14 cellular contexts compared by ENCODE assay signal in genomic region chr16:72952404-72953301, GRCh38.
DNase-seq lines count a peak whose midpoint lies in the region; ATAC-seq, FAIRE-seq and TF ChIP-seq lines count a peak whose summit lies in the region.
"Had no signal": no experiment of that assay in that cellular context is flagged by ENCODE, and none has a peak within 500 bp of the region (broad histone marks: within the 10 kb centered on the region; RNA-seq: fewer than 3 reads in every experiment).

No MANE protein-coding gene starts in this region.

- H3K36me3 Mint-ChIP-seq in Calu3 (ENCODE audit: insufficient read depth, unreplicated experiment) = no peaks in the 10 kb centered on the region
- H3K36me3 Mint-ChIP-seq: activated naive CD8-positive, alpha-beta T cell had no signal

- H3K27me3 ChIP-seq in BJ (ENCODE audit: control insufficient read depth, insufficient read depth, low read length) = no peaks in the 10 kb centered on the region

- H3K9me3 Mint-ChIP-seq in Calu3 (ENCODE audit: low read depth, unreplicated experiment) = peaks cover 4% of the 10 kb centered on the region
- H3K9me3 Mint-ChIP-seq: naive B cell had no signal

- POLR2A ChIA-PET in BJ (lab: Charles Lee) = interaction anchor here (0.6 kb wide), 1 partner anchor 105 kb away, joined by 5 read pairs; no protein-coding TSS in a partner anchor

- CTCF ChIA-PET in BJ (lab: Yijun Ruan, JAX) (interaction anchor here (0.8 to 1.1 kb wide), 3 partner anchors 9 to 144 kb away, joined by 3 to 4 read pairs (median 3); no protein-coding TSS in a partner anchor), Calu3 (lab: Charles Lee) (interaction anchor here (0.9 to 1.3 kb wide), 3 partner anchors 9 to 431 kb away, joined by 4 to 5 read pairs (median 5); no protein-coding TSS in a partner anchor)

- H3K27me3 Mint-ChIP-seq in Calu3 (ENCODE audit: unreplicated experiment) = no peaks in the 10 kb centered on the region
- H3K27me3 Mint-ChIP-seq: activated naive CD8-positive, alpha-beta T cell; naive B cell had no signal

- no peak for TF ChIP-seq POLR2A in GM12892 (IDR thresholded peaks at IDR 0.05; ENCODE audit: low read depth, low read length)

- FAIRE-seq in GM12892 (lab: Jason Lieb, UNC) = no peak
- FAIRE-seq: endothelial cell of umbilical vein had no signal

- intact Hi-C loops in Calu3 (cut with micrococcal nuclease; ENCODE audit: unreplicated experiment) = no loop called here

- H3K27ac Mint-ChIP-seq in Calu3 (ENCODE audit: unreplicated experiment) = no peak overlapping the region
- H3K27ac Mint-ChIP-seq: activated CD8-positive, alpha-beta T cell treated with anti-CD3 and anti-CD28 coated beads, Interleukin-2, amount 10 ng/mL, durations not matched to agents 7 days and 5 days; activated naive CD8-positive, alpha-beta T cell had no signal

- no peak for ATAC-seq in HG02610 (IDR thresholded peaks at IDR 0.05; ENCODE audit: unreplicated experiment)
- ATAC-seq: activated CD8-positive, alpha-beta T cell treated with anti-CD3 and anti-CD28 coated beads, Interleukin-2, amount 10 ng/mL, durations not matched to agents 7 days and 5 days had no signal

- no peak for TF ChIP-seq CTCF in BJ (IDR thresholded peaks at IDR 0.05; ENCODE audit: insufficient read depth, low read depth, low read length)
- TF ChIP-seq CTCF in fibroblast of villous mesenchyme (IDR thresholded peaks at IDR 0.05; ENCODE audit: insufficient read depth, low read depth, low read length) = no peak
- no peak for TF ChIP-seq CTCF in Calu3 (IDR thresholded peaks at IDR 0.05; ENCODE audit: unreplicated experiment)

- H3K4me1 Mint-ChIP-seq in Calu3 (ENCODE audit: low read depth, unreplicated experiment) = no peaks in the 10 kb centered on the region

- DNase-seq in BJ (ENCODE audit: low read depth) (peak; percentile 57), SK-N-DZ (ENCODE audit: low spot score) (peak; percentile 81), fibroblast of villous mesenchyme (ENCODE audit: low read depth) (peak; percentile 91), retina (peak; percentile 20), Calu3 (no peak), hypothalamus (lab: John Stamatoyannopoulos, UW) (no peak), GM12892 (ENCODE audit: insufficient read length) (no peak)
- DNase-seq: activated CD8-positive, alpha-beta T cell treated with anti-CD3 and anti-CD28 coated beads, Interleukin-2, amount 10 ng/mL, durations not matched to agents 7 days and 5 days; naive B cell; NCI-H510A; stimulated activated CD4-positive, alpha-beta T cell treated with anti-CD3 and anti-CD28 coated beads, Interleukin-4, amount 100 ng/mL, for 4 hours had no signal

- H3K4me3 ChIP-seq in BJ (ENCODE audit: low read depth, low read length) (no peak overlapping the region), fibroblast of villous mesenchyme (ENCODE audit: low read depth, low read length) (peak overlapping the region; percentile 31)

- no TSS peak for BruUV-seq in Calu3 (replicated peaks; lab: Mats Ljungman, UMichigan)

- H3K4me3 Mint-ChIP-seq in Calu3 (ENCODE audit: low read depth, unreplicated experiment) = no peak overlapping the region
- H3K4me3 Mint-ChIP-seq: activated CD8-positive, alpha-beta T cell treated with anti-CD3 and anti-CD28 coated beads, Interleukin-2, amount 10 ng/mL, durations not matched to agents 7 days and 5 days; activated naive CD8-positive, alpha-beta T cell; naive B cell had no signal

- peaks cover 8% of the 10 kb centered on the region for H3K36me3 ChIP-seq in BJ (ENCODE audit: control insufficient read depth, insufficient read depth, low read length)

Comparison
In these comparisons a context has a peak if more than half of its experiments do, and no peak if none do; other contexts are left out.
1. DNase-seq: peak in BJ (single experiment), SK-N-DZ (single experiment), fibroblast of villous mesenchyme (single experiment) and retina (single experiment); none in Calu3 (single experiment), hypothalamus (0 of 51) and GM12892 (single experiment).